29 cellular contexts compared by ENCODE assay signal in the genomic region with DNA sequence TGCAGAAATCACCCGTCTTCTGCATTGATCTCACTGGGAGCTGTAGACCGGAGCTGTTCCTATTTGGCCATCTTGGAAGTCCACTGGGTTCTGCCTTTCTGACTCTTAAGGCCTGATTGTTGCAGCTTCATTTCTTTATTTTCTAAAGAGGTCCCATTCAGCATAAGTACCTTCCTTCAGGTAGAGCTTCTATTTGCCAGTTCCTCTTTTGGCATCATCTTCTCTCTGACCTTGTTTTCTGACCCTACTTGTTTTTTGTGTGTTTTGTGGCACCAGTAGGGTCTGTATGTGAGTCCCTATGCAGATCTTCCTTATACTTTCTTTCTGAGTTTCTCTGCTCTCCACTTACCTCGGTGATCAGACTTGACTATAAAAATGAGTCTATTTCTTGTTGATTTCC.
"Had no signal": no experiment of that assay in that cellular context is flagged by ENCODE, and none has a peak within 500 bp of the region (broad histone marks: within the 10 kb centered on the region; RNA-seq: fewer than 3 reads in every experiment).

No MANE protein-coding gene starts in this region.

- H2AFZ ChIP-seq: neural progenitor cell had no signal

- H3K27ac Mint-ChIP-seq: activated CD4-positive, alpha-beta T cell treated with anti-CD3 and anti-CD28 coated beads, Interleukin-2, amount 10 ng/mL, durations not matched to agents 24 days and 14 days; activated CD8-positive, alpha-beta T cell treated with anti-CD3 and anti-CD28 coated beads for 36 hours; neural progenitor cell; stimulated activated naive B cell treated with anti-CD40 and anti-IgM and Interleukin-4, amounts not matched to agents 10 μg/mL and 1 μg/mL and 100 μg/mL, for 72 hours had no signal

- ATAC-seq: activated CD8-positive, alpha-beta T cell treated with anti-CD3 and anti-CD28 coated beads for 36 hours; activated T-cell treated with anti-CD3 and anti-CD28 coated beads, Interleukin-2, amount 50 U/mL, for 72 hours; naive thymus-derived CD4-positive, alpha-beta T cell; stimulated activated naive B cell treated with anti-CD40 and anti-IgM and Interleukin-4, amounts not matched to agents 10 μg/mL and 1 μg/mL and 100 μg/mL, for 72 hours had no signal

- H3K27me3 ChIP-seq: neural progenitor cell, right atrium auricular region, stomach, thyroid gland, upper lobe of right lung had no signal

- H3K4me3 Mint-ChIP-seq: activated CD4-positive, alpha-beta T cell treated with anti-CD3 and anti-CD28 coated beads, Interleukin-2, amount 10 ng/mL, durations not matched to agents 24 days and 14 days; activated CD8-positive, alpha-beta T cell treated with anti-CD3 and anti-CD28 coated beads for 36 hours; activated T-cell treated with anti-CD3 and anti-CD28 coated beads, Interleukin-2, amount 50 U/mL, for 72 hours; neural progenitor cell; stimulated activated naive B cell treated with anti-CD40 and anti-IgM and Interleukin-4, amounts not matched to agents 10 μg/mL and 1 μg/mL and 100 μg/mL, for 72 hours had no signal

- H3K4me1 ChIP-seq: neural progenitor cell, right atrium auricular region, upper lobe of right lung had no signal

- H3K4me2 ChIP-seq: neural progenitor cell, smooth muscle cell had no signal

- H3K4me3 ChIP-seq: coronary artery, dorsolateral prefrontal cortex, neural progenitor cell, right atrium auricular region, smooth muscle cell, stomach, thyroid gland, upper lobe of right lung had no signal

- H3K36me3 ChIP-seq: neural progenitor cell, right atrium auricular region, stomach, thyroid gland, upper lobe of right lung, WERI-Rb-1 had no signal

- H3K4me1 Mint-ChIP-seq: neural progenitor cell had no signal

- H3K9ac ChIP-seq: neural progenitor cell had no signal

- H3K36me3 Mint-ChIP-seq: neural progenitor cell had no signal

- H3K27me3 Mint-ChIP-seq: activated CD4-positive, alpha-beta T cell treated with anti-CD3 and anti-CD28 coated beads, Interleukin-2, amount 10 ng/mL, durations not matched to agents 24 days and 14 days; activated CD8-positive, alpha-beta T cell treated with anti-CD3 and anti-CD28 coated beads for 36 hours; naive thymus-derived CD4-positive, alpha-beta T cell; stimulated activated naive B cell treated with anti-CD40 and anti-IgM and Interleukin-4, amounts not matched to agents 10 μg/mL and 1 μg/mL and 100 μg/mL, for 72 hours had no signal

- FAIRE-seq: bronchial epithelial cell, endothelial cell of umbilical vein had no signal

- H3K27ac ChIP-seq: coronary artery, dorsolateral prefrontal cortex, neural progenitor cell, right atrium auricular region, stomach, thyroid gland, upper lobe of right lung, WERI-Rb-1 had no signal

- H3K9me3 ChIP-seq: right atrium auricular region, stomach, thyroid gland, upper lobe of right lung had no signal

- DNase-seq: activated CD4-positive, alpha-beta T cell treated with anti-CD3 and anti-CD28 coated beads, Interleukin-2, amount 10 ng/mL, durations not matched to agents 24 days and 14 days; activated CD4-positive, CD25-positive, alpha-beta regulatory T cell treated with anti-CD3 and anti-CD28 coated beads, Interleukin-2, amount 50 U/mL, for 72 hours; activated CD8-positive, alpha-beta T cell treated with anti-CD3 and anti-CD28 coated beads for 36 hours; activated effector memory CD4-positive, alpha-beta T cell treated with Interleukin-2 at 50 U/mL for 16 hours; activated naive CD4-positive, alpha-beta T cell treated with anti-CD3 and anti-CD28 coated beads, Interleukin-2, amount 50 U/mL, for 16 hours; activated T-cell treated with anti-CD3 and anti-CD28 coated beads, Interleukin-2, amount 50 U/mL, for 72 hours; anterior cingulate cortex; cerebellar nuclear complex; dorsolateral prefrontal cortex; foreskin fibroblast; head of caudate nucleus; hypothalamus; midbrain; naive thymus-derived CD4-positive, alpha-beta T cell; stimulated activated CD4-positive, alpha-beta T cell treated with anti-CD3 and anti-CD28 coated beads, Interleukin-1b, Interleukin-23, amount 100 ng/mL, for 48 hours; stimulated activated CD4-positive, alpha-beta T cell treated with anti-CD3 and anti-CD28 coated beads, Interleukin-4, amount 100 ng/mL, for 4 hours; stimulated activated CD8-positive, alpha-beta memory T cell treated with anti-CD3 and anti-CD28 coated beads, Interleukin-4, amount 100 ng/mL, for 48 hours; stimulated activated naive B cell treated with anti-CD40 and anti-IgM and Interleukin-4, amounts not matched to agents 10 μg/mL and 1 μg/mL and 100 μg/mL, for 72 hours; T-helper 9 cell; WERI-Rb-1 had no signal
